Comparison of ENCODE assay signal across 1 cellular context in genomic region chr2:121599963-121600651, GRCh38.
TF ChIP-seq lines count a peak whose summit lies in the region.

No MANE protein-coding gene starts in this region.

TF ChIP-seq in GM12878, 131 proteins besides CTCF, POLR2A, EP300 and RAD21 (continued from another document and continues in another):
- peak; percentile 43; the same call in 1 of the 2 replicates for TF ChIP-seq DPF2 (IDR thresholded peaks at IDR 0.05)
- no peak for TF ChIP-seq SMAD5 (IDR thresholded peaks at IDR 0.05; ENCODE audit: low read depth)
- TF ChIP-seq KLF5 (IDR thresholded peaks at IDR 0.05; ENCODE audit: partially characterized antibody), result no peak
- TF ChIP-seq PRDM15 (CRISPR knock-in tag; IDR thresholded peaks at IDR 0.05), result no peak
- peak; percentile 79 for TF ChIP-seq JUNB (IDR thresholded peaks at IDR 0.05)
- TF ChIP-seq PBX3 (IDR thresholded peaks at IDR 0.05; ENCODE audit: insufficient replicate concordance, low read depth, low read length), result no peak
- 0 out of 4 replicates have a peak, but pooled peaks of 1 of the 2 experiments have one; percentile 29 for TF ChIP-seq SRF (IDR thresholded peaks at IDR 0.05; ENCODE audit: low read depth in 2 of 2, low read length in 2 of 2)
- TF ChIP-seq EGR1 (IDR thresholded peaks at IDR 0.05; ENCODE audit: borderline replicate concordance in 1 of 2, low read depth in 2 of 2, low read length in 2 of 2), result no peak
- TF ChIP-seq FOS (IDR thresholded peaks at IDR 0.05; ENCODE audit: borderline replicate concordance, extremely low read depth, insufficient read length), result no peak
- no peak for TF ChIP-seq RAD51 (IDR thresholded peaks at IDR 0.05)
- no peak for TF ChIP-seq SKIL (IDR thresholded peaks at IDR 0.05; ENCODE audit: low read depth, poor library complexity, severe bottlenecking)
- TF ChIP-seq SREBF1 (IDR thresholded peaks at IDR 0.05; ENCODE audit: low read length), result no peak
- no peak for TF ChIP-seq NR2F1 (conservative IDR thresholded peaks at IDR 0.05)
- TF ChIP-seq REST (IDR thresholded peaks at IDR 0.05; ENCODE audit: low read depth, low read length), result no peak
- TF ChIP-seq ELK1 (IDR thresholded peaks at IDR 0.05; ENCODE audit: low read depth, low read length), result no peak
- no peak for TF ChIP-seq GABPA (IDR thresholded peaks at IDR 0.05; ENCODE audit: low read depth)
- TF ChIP-seq NKRF (conservative IDR thresholded peaks at IDR 0.05), result no peak
- no peak; the same call in 1 of the 2 replicates for TF ChIP-seq CBFB (IDR thresholded peaks at IDR 0.05; ENCODE audit: low read depth)
- TF ChIP-seq MEF2A (IDR thresholded peaks at IDR 0.05; ENCODE audit: insufficient read depth, low read depth, low read length), result peak; percentile 75; the same call in 1 of the 2 replicates
- TF ChIP-seq HDAC6 (IDR thresholded peaks at IDR 0.05; ENCODE audit: unreplicated experiment), result no peak
- TF ChIP-seq NRF1 (conservative IDR thresholded peaks at IDR 0.05; ENCODE audit: low read depth, low read length), result no peak
- TF ChIP-seq PAX8 (IDR thresholded peaks at IDR 0.05), result no peak
- TF ChIP-seq ZNF24 (IDR thresholded peaks at IDR 0.05), result no peak
- no peak for TF ChIP-seq SUPT20H (IDR thresholded peaks at IDR 0.05; ENCODE audit: borderline replicate concordance, control insufficient read depth, low read depth, low read length)
- TF ChIP-seq PAX5 (IDR thresholded peaks at IDR 0.05; ENCODE audit: borderline replicate concordance, low read depth, low read length), result no peak
- TF ChIP-seq POU2F2 (IDR thresholded peaks at IDR 0.05; ENCODE audit: borderline replicate concordance, low read depth, low read length), result no peak
- peak; percentile 27 for TF ChIP-seq SP1 (IDR thresholded peaks at IDR 0.05; ENCODE audit: low read depth, low read length)
- TF ChIP-seq GATAD2B (conservative IDR thresholded peaks at IDR 0.05; ENCODE audit: low read depth), result no peak
- no peak for TF ChIP-seq CBX5 (IDR thresholded peaks at IDR 0.05; ENCODE audit: low read depth)
- TF ChIP-seq ZBTB33 (IDR thresholded peaks at IDR 0.05), result no peak
- TF ChIP-seq TBL1XR1 (IDR thresholded peaks at IDR 0.05; ENCODE audit: low read depth, low read length), result no peak
- no peak for TF ChIP-seq BCLAF1 (IDR thresholded peaks at IDR 0.05)
- TF ChIP-seq KAT2A (conservative IDR thresholded peaks at IDR 0.05; ENCODE audit: control insufficient read depth, low read depth, low read length), result no peak
- no peak for TF ChIP-seq SMC3 (IDR thresholded peaks at IDR 0.05; ENCODE audit: borderline replicate concordance, low read length)
- TF ChIP-seq RBBP5 (conservative IDR thresholded peaks at IDR 0.05), result no peak
- no peak for TF ChIP-seq ZBED1 (IDR thresholded peaks at IDR 0.05; ENCODE audit: borderline replicate concordance)
- no peak for TF ChIP-seq USF2 (IDR thresholded peaks at IDR 0.05; ENCODE audit: borderline replicate concordance, low read depth, low read length)
